12 cellular contexts compared by ENCODE assay signal in the genomic region with DNA sequence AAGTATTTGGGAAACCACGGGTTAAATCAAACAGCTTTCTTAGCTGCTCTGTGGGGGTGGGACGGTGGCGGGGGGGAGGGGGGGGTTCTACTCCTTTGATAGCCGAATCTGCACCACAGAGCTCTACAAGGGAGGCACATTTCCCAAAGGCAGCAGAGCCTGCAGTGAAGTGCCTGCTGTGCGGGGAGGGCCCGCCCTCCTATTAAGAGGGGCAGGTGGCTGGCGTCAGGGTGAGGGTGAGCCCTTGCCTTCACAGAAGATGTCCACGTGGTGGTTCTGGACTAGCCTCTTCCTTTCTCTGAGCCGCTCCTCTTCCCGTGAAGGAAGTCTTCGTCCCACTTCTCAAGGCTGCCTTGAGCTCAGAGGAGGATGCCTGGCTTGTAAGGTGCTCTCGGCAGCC.
DNase-seq lines count a peak whose midpoint lies in the region; ATAC-seq and TF ChIP-seq lines count a peak whose summit lies in the region.
"Had no signal": no experiment of that assay in that cellular context is flagged by ENCODE, and none has a peak within 500 bp of the region (broad histone marks: within the 10 kb centered on the region; RNA-seq: fewer than 3 reads in every experiment).

No MANE protein-coding gene starts in this region.

- no peaks in the 10 kb centered on the region for H3K36me3 ChIP-seq in breast epithelium
- no peaks in the 10 kb centered on the region for H3K36me3 ChIP-seq in mammary epithelial cell (ENCODE audit: insufficient read depth, low read length)
- H3K36me3 ChIP-seq in gastroesophageal sphincter: no peaks in the 10 kb centered on the region

- peak overlapping the region; percentile 67 for H3K4me3 Mint-ChIP-seq in neural crest cell

- 91% methylated on average over 4 of the region's 12 CpGs for WGBS in mammary epithelial cell (ENCODE audit: low coverage, missing lambda C conversion rate)
- 0 to 17% methylated on average over 1 to 3 of the region's 12 CpGs for WGBS in gastroesophageal sphincter (ENCODE audit: low coverage in 1 of 2), 2 donors

- TF ChIP-seq POLR2A in breast epithelium (IDR thresholded peaks at IDR 0.05): no peak
- no peak for TF ChIP-seq POLR2A in gastroesophageal sphincter (IDR thresholded peaks at IDR 0.05)

- TF ChIP-seq CTCF in breast epithelium (IDR thresholded peaks at IDR 0.05) (no peak), mammary epithelial cell (conservative IDR thresholded peaks at IDR 0.05 in 1 of 2, IDR thresholded peaks at IDR 0.05 in 1 of 2; ENCODE audit: extremely low read depth in 1 of 2, insufficient read depth in 1 of 2, low read depth in 1 of 2, low read length in 2 of 2) (no peak), gastroesophageal sphincter (IDR thresholded peaks at IDR 0.05) (no peak), neural crest cell (conservative IDR thresholded peaks at IDR 0.05) (no peak)

- H3K27me3 Mint-ChIP-seq in neural crest cell (ENCODE audit: low read depth): no peaks in the 10 kb centered on the region

- H3K9me3 ChIP-seq in breast epithelium (peaks cover 20 to 36% of the 10 kb centered on the region in 2 donors), mammary epithelial cell (replicated peaks; ENCODE audit: insufficient read depth, low read length) (peaks cover 18% of the 10 kb centered on the region), gastroesophageal sphincter (peaks cover 0 to 39% (median 0%) of the 10 kb centered on the region in 3 donors)

- H2AFZ ChIP-seq in mammary epithelial cell (ENCODE audit: low read depth, low read length): no peak overlapping the region

- H3K4me1 ChIP-seq in breast epithelium (no peaks in the 10 kb centered on the region), mammary epithelial cell (ENCODE audit: insufficient read depth, low read length) (no peaks in the 10 kb centered on the region), gastroesophageal sphincter (peaks cover 0 to 26% (median 0%) of the 10 kb centered on the region in 3 donors)

- peaks cover 30% of the 10 kb centered on the region for H3K36me3 Mint-ChIP-seq in neural crest cell (ENCODE audit: low read depth)

- peaks cover 13% of the 10 kb centered on the region for H3K9me3 Mint-ChIP-seq in neural crest cell

- no peaks in the 10 kb centered on the region for H4K20me1 ChIP-seq in mammary epithelial cell (ENCODE audit: insufficient read depth, low read length)

- H3K27ac Mint-ChIP-seq in neural crest cell (ENCODE audit: unreplicated experiment): peak overlapping the region; percentile 81

- H3K27me3 ChIP-seq in breast epithelium (no peaks in the 10 kb centered on the region), mammary epithelial cell (ENCODE audit: insufficient read depth, low read length) (no peaks in the 10 kb centered on the region), gastroesophageal sphincter (no peaks in the 10 kb centered on the region)

- dilution Hi-C loops in mammary epithelial cell (cut with HindIII; ENCODE audit: low sequenced_read_pairs): no loop called here

- H3K4me2 ChIP-seq in mammary epithelial cell (ENCODE audit: insufficient read depth, low read depth, low read length): no peak overlapping the region

- intact Hi-C loops in breast epithelium (cut with DNase I; ENCODE audit: low total_unique reads): no loop called here
- intact Hi-C loops in mammary epithelial cell (cut with micrococcal nuclease): no loop called here

- peak overlapping the region; percentile 66 to 91 for H3K27ac ChIP-seq in breast epithelium
- no peak overlapping the region for H3K27ac ChIP-seq in mammary epithelial cell (ENCODE audit: insufficient read depth, low read depth, low read length)
- peak overlapping the region in 3 of 4 donors; percentile 34 to 68 (median 60) for H3K27ac ChIP-seq in gastroesophageal sphincter
- H3K27ac ChIP-seq: PC-9 had no signal

- in situ Hi-C loops in mammary epithelial cell (cut with MboI; ENCODE audit: low sequenced_read_pairs in 2 of 2): no loop called here

- no peak for ATAC-seq in gastroesophageal sphincter
- ATAC-seq in HG03139 (IDR thresholded peaks at IDR 0.05; ENCODE audit: unreplicated experiment): no peak
- no peak for ATAC-seq in GM21619 (IDR thresholded peaks at IDR 0.05; ENCODE audit: unreplicated experiment)

- no peak overlapping the region for H3K9ac ChIP-seq in mammary epithelial cell (ENCODE audit: insufficient read depth, low read length)

- TF ChIP-seq EP300 in gastroesophageal sphincter (IDR thresholded peaks at IDR 0.05): no peak

- H3K4me1 Mint-ChIP-seq in neural crest cell: peaks cover 28% of the 10 kb centered on the region

- CTCF ChIA-PET in mammary epithelial cell (lab: Charles Lee; ENCODE audit: low non-redundant PET): no interaction called here

- H3K4me3 ChIP-seq in breast epithelium: no peak overlapping the region
- no peak overlapping the region for H3K4me3 ChIP-seq in mammary epithelial cell (replicated peaks in 1 of 3; ENCODE audit: insufficient read depth in 1 of 3, low read depth in 2 of 3, low read length in 3 of 3)
- H3K4me3 ChIP-seq in gastroesophageal sphincter: no peak overlapping the region
- H3K4me3 ChIP-seq: PC-9 had no signal

- H3K79me2 ChIP-seq in mammary epithelial cell (ENCODE audit: insufficient read depth, low read length): no peaks in the 10 kb centered on the region

- no TSS peak for BruUV-seq in mammary epithelial cell (replicated peaks; lab: Mats Ljungman, UMichigan)

- DNase-seq in breast epithelium (ENCODE audit: low spot score in 2 of 2) (no peak), mammary epithelial cell (no peak), neural crest cell (ENCODE audit: low read depth, low spot score) (no peak), nucleus accumbens (lab: John Stamatoyannopoulos, UW) (no peak)
- DNase-seq in activated naive CD4-positive, alpha-beta T cell (lab: John Stamatoyannopoulos, UW): no peak
- DNase-seq: anterior cingulate cortex, DMS79 treated with DMSO at 0.1 percent for 48 hours, NCI-H2081, PC-9 had no signal
